In the genomic region with DNA sequence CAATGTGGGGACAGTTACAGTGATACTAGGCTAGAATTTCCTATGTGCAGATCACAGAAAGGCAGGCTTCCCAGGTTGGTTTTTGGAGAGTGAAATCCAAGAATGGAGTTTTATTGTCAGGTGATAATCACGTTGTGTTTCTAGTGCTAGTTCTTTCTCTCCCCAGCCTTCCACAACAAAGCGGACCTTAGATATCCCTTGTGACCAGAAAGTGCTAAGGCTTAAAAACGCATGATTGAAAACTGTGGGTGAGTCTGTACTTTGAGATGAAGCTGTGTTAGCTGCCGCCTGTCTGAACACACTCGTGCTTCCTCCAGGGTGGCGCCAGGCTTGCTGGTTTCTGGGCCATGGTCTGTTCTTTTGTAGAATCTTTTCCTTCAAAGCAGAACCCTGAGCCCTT, we compare ENCODE assay signal across 18 cellular contexts.
"Had no signal": no experiment of that assay in that cellular context is flagged by ENCODE, and none has a peak within 500 bp of the region (broad histone marks: within the 10 kb centered on the region; RNA-seq: fewer than 3 reads in every experiment).

No MANE protein-coding gene starts in this region.

- H3K4me1 ChIP-seq: right atrium auricular region had no signal

- H3K27me3 ChIP-seq: dorsolateral prefrontal cortex, gastrocnemius medialis, heart right ventricle, right atrium auricular region had no signal

- H3K4me3 ChIP-seq: dorsolateral prefrontal cortex, gastrocnemius medialis, heart right ventricle, mucosa of descending colon, right atrium auricular region had no signal

- H3K9me3 ChIP-seq: gastrocnemius medialis, heart right ventricle, mucosa of descending colon, right atrium auricular region had no signal

- DNase-seq: cortex of kidney; effector CD8-positive, alpha-beta T cell; gastrocnemius medialis; heart right ventricle; hypothalamus; kidney glomerular epithelial cell; mammary epithelial cell; mucosa of descending colon; natural killer cell; stimulated activated CD4-positive, alpha-beta T cell treated with anti-CD3 and anti-CD28 coated beads, Interleukin-15, amount 100 ng/mL, for 24 hours; stimulated activated CD4-positive, alpha-beta T cell treated with anti-CD3 and anti-CD28 coated beads, Interleukin-1b, Interleukin-23, amount 100 ng/mL, for 48 hours; stimulated activated CD4-positive, alpha-beta T cell treated with anti-CD3 and anti-CD28 coated beads, Interleukin-4, amount 100 ng/mL, for 4 hours; stimulated activated naive CD4-positive, alpha-beta T cell; trophoblast cell had no signal

- ATAC-seq: esophagus mucosa, gastrocnemius medialis, heart right ventricle, left lobe of liver, mucosa of descending colon, natural killer cell had no signal

- H3K27ac ChIP-seq: dorsolateral prefrontal cortex, gastrocnemius medialis, heart right ventricle, right atrium auricular region had no signal
